Comparison of ENCODE assay signal across 7 cellular contexts in the genomic region with DNA sequence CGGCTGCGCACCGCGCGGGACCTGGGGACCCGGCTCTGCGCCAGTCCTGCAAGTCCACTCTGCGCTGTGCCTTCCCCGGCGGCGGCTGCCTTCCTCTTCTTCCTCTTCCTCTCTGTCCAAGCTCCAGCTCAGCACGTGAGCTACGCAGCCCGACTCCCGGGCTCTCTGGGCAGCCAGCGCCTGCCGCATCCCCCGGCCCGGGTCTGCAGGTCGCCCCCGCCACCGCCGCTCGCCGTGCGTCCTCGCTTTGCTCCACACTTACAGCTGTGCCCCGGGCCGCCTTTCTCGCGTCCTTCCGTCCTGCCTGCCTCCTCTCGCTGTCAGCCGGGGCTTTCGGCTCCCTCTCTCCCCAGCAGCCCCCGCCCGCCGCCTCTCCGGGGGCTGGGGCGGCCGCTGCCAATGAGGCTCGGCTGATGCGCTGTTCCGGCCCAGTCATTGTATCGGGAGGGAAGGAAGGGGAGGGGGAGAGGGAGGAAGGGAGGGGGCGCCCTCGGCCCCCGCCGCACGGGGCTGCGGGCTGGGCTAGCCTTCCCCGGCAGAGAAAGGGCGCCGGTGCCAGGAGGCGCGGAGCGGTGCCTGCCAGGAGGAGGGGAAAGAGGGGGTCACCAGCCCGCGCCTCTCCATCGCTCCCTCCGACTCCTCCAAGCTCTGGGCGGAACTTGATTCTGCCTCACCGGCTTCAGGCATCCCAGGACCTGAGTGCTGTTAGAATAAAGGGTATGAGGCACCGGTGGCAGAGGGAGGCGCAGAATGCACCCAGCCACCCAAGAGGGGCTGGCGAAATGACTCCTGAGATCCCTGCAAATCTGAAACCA.
A peak's percentile ranks its signal among the peaks of the same experiment; 100 is the strongest.
DNase-seq lines count a peak whose midpoint lies in the region; ATAC-seq and TF ChIP-seq lines count a peak whose summit lies in the region.

No MANE protein-coding gene starts in this region.

- H2AFZ ChIP-seq in osteoblast (ENCODE audit: low read length), result no peak overlapping the region

- H3K27ac ChIP-seq in subcutaneous abdominal adipose tissue (ENCODE audit: low read depth, low read length) (no peak overlapping the region), osteoblast (ENCODE audit: low read depth, low read length) (no peak overlapping the region)

- DNase-seq in NCI-H1105 (lab: John Stamatoyannopoulos, UW) (peak; percentile 26), cerebellar cortex (ENCODE audit: low spot score) (peak; percentile 28), kidney epithelial cell (ENCODE audit: low read depth) (no peak), A172 (ENCODE audit: low spot score) (no peak), osteoblast (ENCODE audit: insufficient read length, low spot score, missing footprints) (no peak)

- no peaks in the 10 kb centered on the region for H3K79me2 ChIP-seq in osteoblast (ENCODE audit: insufficient read depth, low read length)

- H3K27me3 ChIP-seq in kidney epithelial cell (ENCODE audit: control insufficient read depth, insufficient read depth, low read length), result no peaks in the 10 kb centered on the region
- peaks cover 0 to 18% (median 10%) of the 10 kb centered on the region in 5 donors for H3K27me3 ChIP-seq in subcutaneous abdominal adipose tissue (ENCODE audit: control insufficient read depth in 5 of 5, insufficient read depth in 4 of 5, low read length in 5 of 5)
- peaks cover 18% of the 10 kb centered on the region for H3K27me3 ChIP-seq in osteoblast (ENCODE audit: insufficient read depth, low read length)

- H3K4me1 ChIP-seq in subcutaneous abdominal adipose tissue (ENCODE audit: control insufficient read depth in 5 of 5, insufficient read depth in 5 of 5, low read length in 5 of 5) (peaks cover 0 to 17% (median 14%) of the 10 kb centered on the region in 5 donors), osteoblast (ENCODE audit: insufficient read depth, low read length) (no peaks in the 10 kb centered on the region)

- no peak for ATAC-seq in activated CD4-positive, CD25-positive, alpha-beta regulatory T cell treated with anti-CD3 and anti-CD28 coated beads, Interleukin-2, amount 50 U/mL, for 24 hours

- H3K4me2 ChIP-seq in osteoblast (ENCODE audit: insufficient read depth, low read length), result no peak overlapping the region

- no peak overlapping the region for H3K9ac ChIP-seq in subcutaneous abdominal adipose tissue (ENCODE audit: low read length in 5 of 5)

- H3K9me3 ChIP-seq in subcutaneous abdominal adipose tissue (ENCODE audit: control insufficient read depth in 5 of 5, low read length in 5 of 5), result no peaks in the 10 kb centered on the region
- H3K9me3 ChIP-seq in osteoblast (ENCODE audit: low read depth, low read length), result no peaks in the 10 kb centered on the region

- no peaks in the 10 kb centered on the region for H3K36me3 ChIP-seq in kidney epithelial cell (ENCODE audit: control insufficient read depth, insufficient read depth, low read length)
- no peaks in the 10 kb centered on the region for H3K36me3 ChIP-seq in subcutaneous abdominal adipose tissue (ENCODE audit: control insufficient read depth in 5 of 5, insufficient read depth in 5 of 5, low read length in 5 of 5)
- H3K36me3 ChIP-seq in osteoblast (ENCODE audit: insufficient read depth, low read length), result no peaks in the 10 kb centered on the region

- no peak for TF ChIP-seq CTCF in kidney epithelial cell (IDR thresholded peaks at IDR 0.05; ENCODE audit: insufficient read depth, low read length, poor library complexity, severe bottlenecking)
- TF ChIP-seq CTCF in osteoblast (IDR thresholded peaks at IDR 0.05; ENCODE audit: extremely low read depth, low read depth, low read length), result no peak

- H4K20me1 ChIP-seq in osteoblast (ENCODE audit: insufficient read depth, low read length), result no peaks in the 10 kb centered on the region

- H3K4me3 ChIP-seq in kidney epithelial cell (ENCODE audit: low read depth, low read length), result peak overlapping the region; percentile 58
- H3K4me3 ChIP-seq in subcutaneous abdominal adipose tissue (ENCODE audit: low read depth in 1 of 5, low read length in 5 of 5), result peak overlapping the region in 4 of 5 donors; percentile 53 to 67 (median 54)
- no peak overlapping the region for H3K4me3 ChIP-seq in osteoblast (ENCODE audit: insufficient read depth, low read length)

Comparison
In these comparisons a context has a peak if more than half of its experiments do, and no peak if none do; other contexts are left out.
1. DNase-seq: peak in NCI-H1105 (single experiment) and cerebellar cortex (single experiment); none in kidney epithelial cell (single experiment), A172 (single experiment) and osteoblast (single experiment).